Comparison of ENCODE assay signal across 1 cellular context in the genomic region with DNA sequence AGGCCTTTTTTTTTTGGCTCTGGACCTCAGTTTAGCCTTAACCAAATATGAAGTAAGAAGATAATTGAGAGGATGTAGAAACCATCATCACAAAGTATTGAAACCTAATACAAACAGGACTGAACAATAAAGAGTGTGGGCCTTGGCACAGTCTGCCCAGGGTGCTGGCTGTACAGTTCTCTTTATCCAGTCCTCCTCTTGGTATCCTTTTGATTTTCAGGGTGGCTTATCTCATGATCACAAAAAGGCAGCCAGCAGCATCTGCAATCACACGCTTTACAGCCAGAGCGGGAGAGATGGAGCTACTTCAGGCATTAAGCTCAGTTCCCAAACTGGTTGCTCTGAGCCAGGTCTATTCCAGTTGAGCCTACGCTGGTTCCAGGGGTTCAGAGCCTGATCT.
TF ChIP-seq lines count a peak whose summit lies in the region.

No MANE protein-coding gene starts in this region.

TF ChIP-seq in SK-N-SH treated with all-trans-retinoic acid at 6 μM for 48 hours, 23 proteins besides CTCF, POLR2A, EP300 and RAD21 (continued from another document):
- TF ChIP-seq TSHZ2 (CRISPR knock-in tag; IDR thresholded peaks at IDR 0.05) (no peak), ZNF8 (CRISPR knock-in tag; IDR thresholded peaks at IDR 0.05) (no peak)
